ENCODE assay signal across 2 cellular contexts in genomic region chr7:157255201-157255606, GRCh38.
TF ChIP-seq lines count a peak whose summit lies in the region.

No MANE protein-coding gene starts in this region.

TF ChIP-seq in IMR-90, 13 proteins besides CTCF, POLR2A, EP300 and RAD21:
- TF ChIP-seq MAFK (IDR thresholded peaks at IDR 0.05; ENCODE audit: low read depth, low read length) (peak; percentile 90), ELK1 (IDR thresholded peaks at IDR 0.05; ENCODE audit: borderline replicate concordance, low read depth, low read length) (no peak), CHD1 (IDR thresholded peaks at IDR 0.05; ENCODE audit: low read depth, low read length) (no peak)

TF ChIP-seq in endothelial cell of umbilical vein, 7 proteins besides CTCF, POLR2A, EP300 and RAD21:
- TF ChIP-seq GATA2 (IDR thresholded peaks at IDR 0.05; ENCODE audit: insufficient read depth, insufficient read length, low read depth, low read length) (peak; percentile 56), EZH2 (IDR thresholded peaks at IDR 0.05; ENCODE audit: borderline replicate concordance, low read depth, low read length, severe bottlenecking) (no peak)
